In the genomic region with DNA sequence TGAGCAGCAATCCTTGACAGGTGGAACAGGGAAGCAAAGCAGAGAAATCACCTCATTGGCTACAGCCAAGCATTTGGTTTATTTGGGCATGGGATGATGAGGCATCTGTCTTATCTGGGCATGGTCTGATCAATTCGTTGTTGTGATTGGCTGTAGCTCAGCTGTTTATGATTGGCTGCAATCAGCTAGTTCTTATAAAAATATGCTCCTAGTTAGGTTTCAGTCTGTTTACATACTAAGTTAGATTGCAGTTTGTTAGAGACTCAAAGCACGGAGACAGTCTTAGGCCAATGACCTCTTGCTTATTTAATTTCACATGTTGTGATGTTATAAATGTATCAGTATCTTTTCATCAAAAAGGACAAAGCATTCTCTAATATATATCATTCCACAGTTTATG, we compare ENCODE assay signal across 25 cellular contexts.
"Had no signal": no experiment of that assay in that cellular context is flagged by ENCODE, and none has a peak within 500 bp of the region (broad histone marks: within the 10 kb centered on the region; RNA-seq: fewer than 3 reads in every experiment).

No MANE protein-coding gene starts in this region.

- H3K36me3 ChIP-seq: breast epithelium, SJSA1 had no signal

- H3K9me3 ChIP-seq: breast epithelium, SJSA1 had no signal

- ATAC-seq: activated CD8-positive, alpha-beta memory T cell treated with anti-CD3 and anti-CD28 coated beads, Interleukin-2, amount 10 ng/mL, durations not matched to agents 7 days and 5 days; PC-3; T-helper 17 cell; WTC11 had no signal

- H3K4me1 ChIP-seq: breast epithelium, SJSA1 had no signal

- DNase-seq: activated CD4-positive, alpha-beta T cell treated with anti-CD3 and anti-CD28 coated beads for 48 hours; activated CD4-positive, alpha-beta T cell treated with anti-CD3 and anti-CD28 coated beads, Interleukin-2, amount 50 U/mL, for 48 hours; activated CD4-positive, CD25-positive, alpha-beta regulatory T cell treated with anti-CD3 and anti-CD28 coated beads, Interleukin-2, amount 50 U/mL, for 72 hours; activated CD8-positive, alpha-beta memory T cell treated with anti-CD3 and anti-CD28 coated beads, Interleukin-2, amount 10 ng/mL, durations not matched to agents 7 days and 5 days; activated effector memory CD4-positive, alpha-beta T cell treated with Interleukin-2 at 50 U/mL for 16 hours; activated naive CD4-positive, alpha-beta T cell; activated T-cell treated with anti-CD3 and anti-CD28 coated beads, Interleukin-2, amount 50 U/mL, for 24 hours; aorta; central memory CD4-positive, alpha-beta T cell; KG1; NCI-H1092 treated with DMSO at 0.1 percent for 48 hours; NCI-H1417 treated with DMSO at 0.1 percent for 48 hours; NCI-H1694; NCI-H2029; NCI-H2107; NCI-H345; NCI-H510A treated with DMSO at 0.1 percent for 48 hours; NCI-H69; PC-3; SHP77; T-helper 17 cell; T-helper 9 cell had no signal

- H3K27ac ChIP-seq: breast epithelium, SJSA1 had no signal

- H3K4me3 ChIP-seq: breast epithelium, SJSA1 had no signal

- H3K27me3 ChIP-seq: breast epithelium, SJSA1 had no signal
